ENCODE assay signal across 12 cellular contexts in genomic region chr12:94152292-94153083, GRCh38. TPM values are rescaled to one million over a fixed set of nuclear protein-coding genes. Genes with fewer than 3 reads are reported as not detected.
DNase-seq lines count a peak whose midpoint lies in the region; ATAC-seq and TF ChIP-seq lines count a peak whose summit lies in the region.
"Had no signal": no experiment of that assay in that cellular context is flagged by ENCODE, and none has a peak within 500 bp of the region (broad histone marks: within the 10 kb centered on the region; RNA-seq: fewer than 3 reads in every experiment).

No MANE protein-coding gene starts in this region.

- peak overlapping the region; percentile 78 for H3K27ac Mint-ChIP-seq in activated B cell treated with CpG ODN at 0.5 μM for 24 hours
- peak overlapping the region; percentile 47 to 72 (median 63) for H3K27ac Mint-ChIP-seq in nephron

- WGBS in tibial nerve, 2 donors: 48 to 49% methylated on average over 5 of the region's 5 CpGs

- H3K4me3 ChIP-seq in Karpas-422 (ENCODE audit: low read length): no peak overlapping the region
- H3K4me3 ChIP-seq in tibial nerve: no peak overlapping the region

- intact Hi-C loops in activated B cell treated with CpG ODN at 0.5 μM for 24 hours (cut with micrococcal nuclease): no loop called here

- H3K9me3 Mint-ChIP-seq in activated B cell treated with CpG ODN at 0.5 μM for 24 hours: no peaks in the 10 kb centered on the region
- H3K9me3 Mint-ChIP-seq in nephron: no peaks in the 10 kb centered on the region
- no peaks in the 10 kb centered on the region for H3K9me3 Mint-ChIP-seq in activated T-cell treated with anti-CD3 and anti-CD28 coated beads, Interleukin-2, amount 50 U/mL, for 4 hours

- H3K27me3 ChIP-seq in Karpas-422 (ENCODE audit: low read length) (peaks cover 2% of the 10 kb centered on the region; the same call in 1 of the 2 replicates), tibial nerve (peaks cover 0 to 35% of the 10 kb centered on the region in 2 donors)
- H3K27me3 ChIP-seq: upper lobe of left lung had no signal

- ATAC-seq in activated B cell treated with CpG ODN at 0.5 μM for 24 hours (ENCODE audit: low read depth): no peak
- no peak for ATAC-seq in activated T-cell treated with anti-CD3 and anti-CD28 coated beads, Interleukin-2, amount 50 U/mL, for 4 hours

- H3K27me3 Mint-ChIP-seq in activated B cell treated with CpG ODN at 0.5 μM for 24 hours (no peaks in the 10 kb centered on the region), nephron (ENCODE audit: low read depth) (peaks cover 51% of the 10 kb centered on the region)
- H3K27me3 Mint-ChIP-seq in activated T-cell treated with anti-CD3 and anti-CD28 coated beads, Interleukin-2, amount 50 U/mL, for 4 hours (ENCODE audit: low read depth): no peaks in the 10 kb centered on the region

- DNase-seq in NCI-H146 (lab: John Stamatoyannopoulos, UW) (peak; percentile 27), NCI-H146 treated with DMSO at 0.1 percent for 48 hours (lab: John Stamatoyannopoulos, UW; ENCODE audit: unreplicated experiment) (no peak), Karpas-422 (no peak), activated B cell treated with CpG ODN at 0.5 μM for 24 hours (no peak), tibial nerve (ENCODE audit: low spot score in 2 of 2) (no peak), occipital lobe (lab: John Stamatoyannopoulos, UW) (no peak)
- DNase-seq in activated T-cell treated with anti-CD3 and anti-CD28 coated beads, Interleukin-2, amount 50 U/mL, for 4 hours: no peak
- DNase-seq: activated CD4-positive, alpha-beta T cell treated with anti-CD3 and anti-CD28 coated beads, Interleukin-2, amount 50 U/mL, for 1 hour; activated naive CD4-positive, alpha-beta T cell treated with Interleukin-2 at 50 U/mL for 16 hours; upper lobe of left lung had no signal

- H4K20me1 ChIP-seq in Karpas-422 (ENCODE audit: insufficient read depth, low read depth, low read length): peaks cover 26% of the 10 kb centered on the region

- H3K27ac ChIP-seq in Karpas-422 (ENCODE audit: low read length): no peak overlapping the region
- no peak overlapping the region for H3K27ac ChIP-seq in tibial nerve
- H3K27ac ChIP-seq: skin epidermis had no signal

- H3K79me2 ChIP-seq in Karpas-422 (ENCODE audit: low read length): no peaks in the 10 kb centered on the region

- no peak for TF ChIP-seq POLR2A in tibial nerve (IDR thresholded peaks at IDR 0.05)

- H3K4me3 Mint-ChIP-seq in activated B cell treated with CpG ODN at 0.5 μM for 24 hours (peak overlapping the region; percentile 96), nephron (peak overlapping the region; percentile 8 to 91 (median 9))
- no peak overlapping the region for H3K4me3 Mint-ChIP-seq in activated T-cell treated with anti-CD3 and anti-CD28 coated beads, Interleukin-2, amount 50 U/mL, for 4 hours

- H3K4me1 Mint-ChIP-seq in activated B cell treated with CpG ODN at 0.5 μM for 24 hours (peaks cover 56% of the 10 kb centered on the region), nephron (peaks cover 21% of the 10 kb centered on the region)
- peaks cover 32% of the 10 kb centered on the region for H3K4me1 Mint-ChIP-seq in activated T-cell treated with anti-CD3 and anti-CD28 coated beads, Interleukin-2, amount 50 U/mL, for 4 hours (ENCODE audit: low read depth)

- no peak overlapping the region for H3K9ac ChIP-seq in Karpas-422 (ENCODE audit: low read length)

- POLR2A ChIA-PET in activated B cell treated with CpG ODN at 0.5 μM for 24 hours (lab: Charles Lee): interaction anchor here (0.8 to 1.7 kb wide), 3 partner anchors 21 to 56 kb away, joined by 4 to 10 read pairs (median 4); no protein-coding TSS in a partner anchor

- no peaks in the 10 kb centered on the region for H3K36me3 ChIP-seq in Karpas-422 (ENCODE audit: insufficient read depth, low read length)
- H3K36me3 ChIP-seq in tibial nerve: no peaks in the 10 kb centered on the region
- H3K36me3 ChIP-seq: upper lobe of left lung had no signal

- CTCF ChIA-PET in activated B cell treated with CpG ODN at 0.5 μM for 24 hours (lab: Charles Lee): interaction anchor here (0.8 to 1.8 kb wide), 4 partner anchors 54 to 723 kb away, joined by 3 to 7 read pairs (median 3); no protein-coding TSS in a partner anchor

- TF ChIP-seq EP300 in tibial nerve (IDR thresholded peaks at IDR 0.05): peak in 1 of 2 donors; percentile 24

- no peaks in the 10 kb centered on the region for H3K9me2 ChIP-seq in Karpas-422 (replicated peaks; ENCODE audit: insufficient read depth, low read length)

- H3K4me2 ChIP-seq in Karpas-422 (ENCODE audit: low read depth, low read length, poor library complexity, severe bottlenecking): peak overlapping the region; percentile 8

- H3K4me1 ChIP-seq in Karpas-422 (ENCODE audit: low read length) (peaks cover 37% of the 10 kb centered on the region), tibial nerve (peaks cover 0 to 28% (median 7%) of the 10 kb centered on the region in 4 donors)

- peaks cover 8% of the 10 kb centered on the region for H3K36me3 Mint-ChIP-seq in activated B cell treated with CpG ODN at 0.5 μM for 24 hours (ENCODE audit: low read depth)
- no peaks in the 10 kb centered on the region for H3K36me3 Mint-ChIP-seq in nephron (ENCODE audit: low read depth)
- no peaks in the 10 kb centered on the region for H3K36me3 Mint-ChIP-seq in activated T-cell treated with anti-CD3 and anti-CD28 coated beads, Interleukin-2, amount 50 U/mL, for 4 hours (ENCODE audit: insufficient read depth)

- TF ChIP-seq CTCF in activated B cell treated with CpG ODN at 0.5 μM for 24 hours (IDR thresholded peaks at IDR 0.05) (no peak), nephron (IDR thresholded peaks at IDR 0.05; ENCODE audit: unreplicated experiment in 3 of 3) (no peak), tibial nerve (IDR thresholded peaks at IDR 0.05) (no peak)

- H2AFZ ChIP-seq in Karpas-422 (ENCODE audit: low read length): no peak overlapping the region

- H3K9me3 ChIP-seq in Karpas-422 (ENCODE audit: low read length) (no peaks in the 10 kb centered on the region), tibial nerve (no peaks in the 10 kb centered on the region)
- H3K9me3 ChIP-seq: upper lobe of left lung had no signal

RNA-seq across cellular contexts. Expression of gene PLXNC1, which starts 4.1 kb away (rescaled TPM):
- 7.9 and 11.9 TPM in 2 replicates for total RNA-seq in Karpas-422 (2014; rRNA removed; shearing (Covaris generic); ENCODE audit: low replicate concordance)
- 27.0 and 30.9 TPM in 2 replicates for total RNA-seq in activated B cell treated with CpG ODN at 0.5 μM for 24 hours
- 1 to 10 TPM; 3.1 to 6.9 (median 3.2) TPM for total RNA-seq in activated T-cell treated with anti-CD3 and anti-CD28 coated beads, Interleukin-2, amount 50 U/mL, for 4 hours
- 10 to 100 TPM in 2 of 4 donors, 1 to 10 TPM in 2; 9.0 to 20.8 (median 11.4) TPM for total RNA-seq in tibial nerve
- 39.5 TPM for total RNA-seq in occipital lobe
